Comparison of ENCODE assay signal across 1 cellular context in the genomic region with DNA sequence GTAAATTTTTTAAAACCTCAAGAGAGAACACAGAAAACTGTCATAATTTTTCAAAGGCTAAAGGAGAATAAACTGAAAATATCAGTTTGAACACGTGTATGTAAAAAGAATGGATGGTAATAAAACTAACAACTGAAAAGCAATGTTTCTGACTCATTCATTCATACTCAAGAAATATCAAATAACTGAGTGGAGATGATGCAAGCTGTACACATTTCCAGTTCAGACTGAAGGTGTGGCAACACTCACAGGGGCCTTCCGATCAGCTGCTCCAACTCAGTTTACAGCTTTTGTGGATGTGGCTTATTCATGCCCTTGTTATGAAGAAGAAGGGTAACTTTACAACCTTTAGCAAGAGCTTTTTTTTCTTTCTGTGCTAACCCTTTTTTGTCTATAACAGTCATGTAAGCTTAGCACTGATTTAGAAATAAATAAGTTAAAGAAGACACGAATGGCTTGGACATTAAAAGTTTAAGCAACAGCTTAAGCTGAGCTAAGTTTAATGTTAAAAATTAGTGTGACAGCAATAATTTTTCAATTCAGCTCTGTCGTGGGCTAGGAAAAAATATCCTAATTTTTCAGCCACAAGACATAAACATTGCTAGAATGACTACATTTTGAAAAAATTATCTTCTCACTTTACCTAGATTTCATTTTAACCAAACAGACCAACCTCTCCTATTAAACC.
TF ChIP-seq lines count a peak whose summit lies in the region.

No MANE protein-coding gene starts in this region.

TF ChIP-seq in HepG2, 621 proteins besides CTCF, POLR2A, EP300 and RAD21 (continued from another document):
- TF ChIP-seq, protein P1, sequence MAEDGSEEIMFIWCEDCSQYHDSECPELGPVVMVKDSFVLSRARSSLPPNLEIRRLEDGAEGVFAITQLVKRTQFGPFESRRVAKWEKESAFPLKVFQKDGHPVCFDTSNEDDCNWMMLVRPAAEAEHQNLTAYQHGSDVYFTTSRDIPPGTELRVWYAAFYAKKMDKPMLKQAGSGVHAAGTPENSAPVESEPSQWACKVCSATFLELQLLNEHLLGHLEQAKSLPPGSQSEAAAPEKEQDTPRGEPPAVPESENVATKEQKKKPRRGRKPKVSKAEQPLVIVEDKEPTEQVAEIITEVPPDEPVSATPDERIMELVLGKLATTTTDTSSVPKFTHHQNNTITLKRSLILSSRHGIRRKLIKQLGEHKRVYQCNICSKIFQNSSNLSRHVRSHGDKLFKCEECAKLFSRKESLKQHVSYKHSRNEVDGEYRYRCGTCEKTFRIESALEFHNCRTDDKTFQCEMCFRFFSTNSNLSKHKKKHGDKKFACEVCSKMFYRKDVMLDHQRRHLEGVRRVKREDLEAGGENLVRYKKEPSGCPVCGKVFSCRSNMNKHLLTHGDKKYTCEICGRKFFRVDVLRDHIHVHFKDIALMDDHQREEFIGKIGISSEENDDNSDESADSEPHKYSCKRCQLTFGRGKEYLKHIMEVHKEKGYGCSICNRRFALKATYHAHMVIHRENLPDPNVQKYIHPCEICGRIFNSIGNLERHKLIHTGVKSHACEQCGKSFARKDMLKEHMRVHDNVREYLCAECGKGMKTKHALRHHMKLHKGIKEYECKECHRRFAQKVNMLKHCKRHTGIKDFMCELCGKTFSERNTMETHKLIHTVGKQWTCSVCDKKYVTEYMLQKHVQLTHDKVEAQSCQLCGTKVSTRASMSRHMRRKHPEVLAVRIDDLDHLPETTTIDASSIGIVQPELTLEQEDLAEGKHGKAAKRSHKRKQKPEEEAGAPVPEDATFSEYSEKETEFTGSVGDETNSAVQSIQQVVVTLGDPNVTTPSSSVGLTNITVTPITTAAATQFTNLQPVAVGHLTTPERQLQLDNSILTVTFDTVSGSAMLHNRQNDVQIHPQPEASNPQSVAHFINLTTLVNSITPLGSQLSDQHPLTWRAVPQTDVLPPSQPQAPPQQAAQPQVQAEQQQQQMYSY (CRISPR knock-in tag; IDR thresholded peaks at IDR 0.05), result no peak
- no peak for TF ChIP-seq NAIF1 (CRISPR knock-in tag; IDR thresholded peaks at IDR 0.05; ENCODE audit: borderline replicate concordance)
- TF ChIP-seq GFI1 (CRISPR knock-in tag; IDR thresholded peaks at IDR 0.05; ENCODE audit: borderline replicate concordance), result no peak
- no peak for TF ChIP-seq PAX8 (CRISPR knock-in tag; IDR thresholded peaks at IDR 0.05; ENCODE audit: borderline replicate concordance)
- TF ChIP-seq, protein P2, sequence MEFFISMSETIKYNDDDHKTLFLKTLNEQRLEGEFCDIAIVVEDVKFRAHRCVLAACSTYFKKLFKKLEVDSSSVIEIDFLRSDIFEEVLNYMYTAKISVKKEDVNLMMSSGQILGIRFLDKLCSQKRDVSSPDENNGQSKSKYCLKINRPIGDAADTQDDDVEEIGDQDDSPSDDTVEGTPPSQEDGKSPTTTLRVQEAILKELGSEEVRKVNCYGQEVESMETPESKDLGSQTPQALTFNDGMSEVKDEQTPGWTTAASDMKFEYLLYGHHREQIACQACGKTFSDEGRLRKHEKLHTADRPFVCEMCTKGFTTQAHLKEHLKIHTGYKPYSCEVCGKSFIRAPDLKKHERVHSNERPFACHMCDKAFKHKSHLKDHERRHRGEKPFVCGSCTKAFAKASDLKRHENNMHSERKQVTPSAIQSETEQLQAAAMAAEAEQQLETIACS (CRISPR knock-in tag; IDR thresholded peaks at IDR 0.05), result no peak
- TF ChIP-seq, protein P3, sequence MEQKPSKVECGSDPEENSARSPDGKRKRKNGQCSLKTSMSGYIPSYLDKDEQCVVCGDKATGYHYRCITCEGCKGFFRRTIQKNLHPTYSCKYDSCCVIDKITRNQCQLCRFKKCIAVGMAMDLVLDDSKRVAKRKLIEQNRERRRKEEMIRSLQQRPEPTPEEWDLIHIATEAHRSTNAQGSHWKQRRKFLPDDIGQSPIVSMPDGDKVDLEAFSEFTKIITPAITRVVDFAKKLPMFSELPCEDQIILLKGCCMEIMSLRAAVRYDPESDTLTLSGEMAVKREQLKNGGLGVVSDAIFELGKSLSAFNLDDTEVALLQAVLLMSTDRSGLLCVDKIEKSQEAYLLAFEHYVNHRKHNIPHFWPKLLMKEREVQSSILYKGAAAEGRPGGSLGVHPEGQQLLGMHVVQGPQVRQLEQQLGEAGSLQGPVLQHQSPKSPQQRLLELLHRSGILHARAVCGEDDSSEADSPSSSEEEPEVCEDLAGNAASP (CRISPR knock-in tag; IDR thresholded peaks at IDR 0.05; ENCODE audit: borderline replicate concordance), result 0 out of 2 replicates have a peak, but pooled peaks have one; percentile 15
- TF ChIP-seq, protein P4, sequence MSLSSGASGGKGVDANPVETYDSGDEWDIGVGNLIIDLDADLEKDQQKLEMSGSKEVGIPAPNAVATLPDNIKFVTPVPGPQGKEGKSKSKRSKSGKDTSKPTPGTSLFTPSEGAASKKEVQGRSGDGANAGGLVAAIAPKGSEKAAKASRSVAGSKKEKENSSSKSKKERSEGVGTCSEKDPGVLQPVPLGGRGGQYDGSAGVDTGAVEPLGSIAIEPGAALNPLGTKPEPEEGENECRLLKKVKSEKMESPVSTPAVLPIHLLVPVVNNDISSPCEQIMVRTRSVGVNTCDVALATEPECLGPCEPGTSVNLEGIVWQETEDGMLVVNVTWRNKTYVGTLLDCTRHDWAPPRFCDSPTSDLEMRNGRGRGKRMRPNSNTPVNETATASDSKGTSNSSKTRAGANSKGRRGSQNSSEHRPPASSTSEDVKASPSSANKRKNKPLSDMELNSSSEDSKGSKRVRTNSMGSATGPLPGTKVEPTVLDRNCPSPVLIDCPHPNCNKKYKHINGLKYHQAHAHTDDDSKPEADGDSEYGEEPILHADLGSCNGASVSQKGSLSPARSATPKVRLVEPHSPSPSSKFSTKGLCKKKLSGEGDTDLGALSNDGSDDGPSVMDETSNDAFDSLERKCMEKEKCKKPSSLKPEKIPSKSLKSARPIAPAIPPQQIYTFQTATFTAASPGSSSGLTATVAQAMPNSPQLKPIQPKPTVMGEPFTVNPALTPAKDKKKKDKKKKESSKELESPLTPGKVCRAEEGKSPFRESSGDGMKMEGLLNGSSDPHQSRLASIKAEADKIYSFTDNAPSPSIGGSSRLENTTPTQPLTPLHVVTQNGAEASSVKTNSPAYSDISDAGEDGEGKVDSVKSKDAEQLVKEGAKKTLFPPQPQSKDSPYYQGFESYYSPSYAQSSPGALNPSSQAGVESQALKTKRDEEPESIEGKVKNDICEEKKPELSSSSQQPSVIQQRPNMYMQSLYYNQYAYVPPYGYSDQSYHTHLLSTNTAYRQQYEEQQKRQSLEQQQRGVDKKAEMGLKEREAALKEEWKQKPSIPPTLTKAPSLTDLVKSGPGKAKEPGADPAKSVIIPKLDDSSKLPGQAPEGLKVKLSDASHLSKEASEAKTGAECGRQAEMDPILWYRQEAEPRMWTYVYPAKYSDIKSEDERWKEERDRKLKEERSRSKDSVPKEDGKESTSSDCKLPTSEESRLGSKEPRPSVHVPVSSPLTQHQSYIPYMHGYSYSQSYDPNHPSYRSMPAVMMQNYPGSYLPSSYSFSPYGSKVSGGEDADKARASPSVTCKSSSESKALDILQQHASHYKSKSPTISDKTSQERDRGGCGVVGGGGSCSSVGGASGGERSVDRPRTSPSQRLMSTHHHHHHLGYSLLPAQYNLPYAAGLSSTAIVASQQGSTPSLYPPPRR (CRISPR knock-in tag; IDR thresholded peaks at IDR 0.05; ENCODE audit: borderline replicate concordance), result peak; percentile 48; the same call in 1 of the 2 replicates
- no peak for TF ChIP-seq PTBP1 (IDR thresholded peaks at IDR 0.05; ENCODE audit: low read depth, low read length, poor library complexity, severe bottlenecking)
- peak; percentile 64; the same call in 1 of the 2 replicates for TF ChIP-seq SOX5 (CRISPR knock-in tag; IDR thresholded peaks at IDR 0.05; ENCODE audit: borderline replicate concordance)
- no peak for TF ChIP-seq CCAR2 (optimal IDR thresholded peaks at IDR 0.05; ENCODE audit: low read depth, low read length)
- TF ChIP-seq, protein P5, sequence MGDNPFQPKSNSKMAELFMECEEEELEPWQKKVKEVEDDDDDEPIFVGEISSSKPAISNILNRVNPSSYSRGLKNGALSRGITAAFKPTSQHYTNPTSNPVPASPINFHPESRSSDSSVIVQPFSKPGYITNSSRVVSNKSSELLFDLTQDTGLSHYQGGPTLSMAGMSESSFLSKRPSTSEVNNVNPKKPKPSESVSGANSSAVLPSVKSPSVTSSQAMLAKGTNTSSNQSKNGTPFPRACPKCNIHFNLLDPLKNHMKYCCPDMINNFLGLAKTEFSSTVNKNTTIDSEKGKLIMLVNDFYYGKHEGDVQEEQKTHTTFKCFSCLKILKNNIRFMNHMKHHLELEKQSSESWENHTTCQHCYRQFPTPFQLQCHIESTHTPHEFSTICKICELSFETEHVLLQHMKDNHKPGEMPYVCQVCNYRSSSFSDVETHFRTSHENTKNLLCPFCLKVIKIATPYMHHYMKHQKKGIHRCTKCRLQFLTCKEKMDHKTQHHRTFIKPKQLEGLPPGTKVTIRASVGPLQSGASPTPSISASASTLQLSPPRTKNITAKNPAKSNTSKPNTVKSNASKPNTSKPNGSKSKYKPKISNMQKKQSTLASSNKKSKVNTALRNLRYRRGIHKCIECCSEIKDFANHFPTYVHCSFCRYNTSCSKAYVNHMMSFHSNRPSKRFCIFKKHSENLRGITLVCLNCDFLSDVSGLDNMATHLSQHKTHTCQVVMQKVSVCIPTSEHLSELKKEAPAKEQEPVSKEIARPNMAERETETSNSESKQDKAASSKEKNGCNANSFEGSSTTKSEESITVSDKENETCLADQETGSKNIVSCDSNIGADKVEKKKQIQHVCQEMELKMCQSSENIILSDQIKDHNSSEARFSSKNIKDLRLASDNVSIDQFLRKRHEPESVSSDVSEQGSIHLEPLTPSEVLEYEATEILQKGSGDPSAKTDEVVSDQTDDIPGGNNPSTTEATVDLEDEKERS (CRISPR knock-in tag; IDR thresholded peaks at IDR 0.05), result no peak
- TF ChIP-seq SMARCC2 (IDR thresholded peaks at IDR 0.05), result no peak
- TF ChIP-seq ZSCAN25 (CRISPR knock-in tag; IDR thresholded peaks at IDR 0.05), result no peak
- no peak for TF ChIP-seq ZNF879 (CRISPR knock-in tag; IDR thresholded peaks at IDR 0.05)
- TF ChIP-seq, protein P6, sequence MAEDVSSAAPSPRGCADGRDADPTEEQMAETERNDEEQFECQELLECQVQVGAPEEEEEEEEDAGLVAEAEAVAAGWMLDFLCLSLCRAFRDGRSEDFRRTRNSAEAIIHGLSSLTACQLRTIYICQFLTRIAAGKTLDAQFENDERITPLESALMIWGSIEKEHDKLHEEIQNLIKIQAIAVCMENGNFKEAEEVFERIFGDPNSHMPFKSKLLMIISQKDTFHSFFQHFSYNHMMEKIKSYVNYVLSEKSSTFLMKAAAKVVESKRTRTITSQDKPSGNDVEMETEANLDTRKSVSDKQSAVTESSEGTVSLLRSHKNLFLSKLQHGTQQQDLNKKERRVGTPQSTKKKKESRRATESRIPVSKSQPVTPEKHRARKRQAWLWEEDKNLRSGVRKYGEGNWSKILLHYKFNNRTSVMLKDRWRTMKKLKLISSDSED (CRISPR knock-in tag; IDR thresholded peaks at IDR 0.05), result no peak
- TF ChIP-seq ATRX (CRISPR knock-in tag; IDR thresholded peaks at IDR 0.05; ENCODE audit: borderline replicate concordance), result no peak
- TF ChIP-seq PCBP1 (IDR thresholded peaks at IDR 0.05; ENCODE audit: borderline replicate concordance, low read depth, low read length), result no peak
- no peak for TF ChIP-seq HMGA1 (CRISPR knock-in tag; conservative IDR thresholded peaks at IDR 0.05)
- no peak for TF ChIP-seq ZNF660 (CRISPR knock-in tag; IDR thresholded peaks at IDR 0.05; ENCODE audit: borderline replicate concordance, low read depth)
- no peak for TF ChIP-seq ZNF253 (CRISPR knock-in tag; IDR thresholded peaks at IDR 0.05; ENCODE audit: borderline replicate concordance)
- 0 out of 4 replicates have a peak, but pooled peaks of 1 of the 2 experiments have one; percentile 30 for TF ChIP-seq KLF16 (CRISPR knock-in tag; IDR thresholded peaks at IDR 0.05)
- TF ChIP-seq, protein P7, sequence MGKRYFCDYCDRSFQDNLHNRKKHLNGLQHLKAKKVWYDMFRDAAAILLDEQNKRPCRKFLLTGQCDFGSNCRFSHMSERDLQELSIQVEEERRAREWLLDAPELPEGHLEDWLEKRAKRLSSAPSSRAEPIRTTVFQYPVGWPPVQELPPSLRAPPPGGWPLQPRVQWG (CRISPR knock-in tag; IDR thresholded peaks at IDR 0.05; ENCODE audit: borderline replicate concordance, low read depth), result no peak
- TF ChIP-seq ARNT (IDR thresholded peaks at IDR 0.05), result no peak
- TF ChIP-seq ZNF547 (CRISPR knock-in tag; IDR thresholded peaks at IDR 0.05), result no peak
